In genomic region chr20:51700809-51701285, GRCh38 we compare ENCODE assay signal across 1 cellular context.
A peak's percentile ranks its signal among the peaks of the same experiment; 100 is the strongest.
TF ChIP-seq lines count a peak whose summit lies in the region.

No MANE protein-coding gene starts in this region.

TF ChIP-seq in HepG2, 621 proteins besides CTCF, POLR2A, EP300 and RAD21 (continued from another document):
- TF ChIP-seq ZNF800 (CRISPR knock-in tag; IDR thresholded peaks at IDR 0.05) (no peak; the same call in 1 of the 2 replicates), MAFG (CRISPR knock-in tag; IDR thresholded peaks at IDR 0.05) (no peak), ZNF124 (CRISPR knock-in tag; IDR thresholded peaks at IDR 0.05) (peak; percentile 44; the same call in 1 of the 2 replicates), ZNF547 (CRISPR knock-in tag; IDR thresholded peaks at IDR 0.05) (no peak), GTF2F1 (IDR thresholded peaks at IDR 0.05; ENCODE audit: low read length) (no peak), SETDB1 (CRISPR knock-in tag; IDR thresholded peaks at IDR 0.05; ENCODE audit: borderline replicate concordance) (no peak), PHF5A (CRISPR knock-in tag; IDR thresholded peaks at IDR 0.05; ENCODE audit: low read depth, unreplicated experiment) (no peak), ZNF546 (CRISPR knock-in tag; conservative IDR thresholded peaks at IDR 0.05) (no peak), SMARCC2 (IDR thresholded peaks at IDR 0.05) (no peak), TGIF2 (CRISPR knock-in tag; IDR thresholded peaks at IDR 0.05) (0 out of 2 replicates have a peak, but pooled peaks have one; percentile 51), ONECUT2 (CRISPR knock-in tag; IDR thresholded peaks at IDR 0.05) (0 out of 2 replicates have a peak, but pooled peaks have one; percentile 9)
- TF ChIP-seq, protein P1, sequence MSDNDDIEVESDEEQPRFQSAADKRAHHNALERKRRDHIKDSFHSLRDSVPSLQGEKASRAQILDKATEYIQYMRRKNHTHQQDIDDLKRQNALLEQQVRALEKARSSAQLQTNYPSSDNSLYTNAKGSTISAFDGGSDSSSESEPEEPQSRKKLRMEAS (IDR thresholded peaks at IDR 0.05) = peak; percentile 15; the same call in 1 of the 2 replicates
- TF ChIP-seq, protein P2, sequence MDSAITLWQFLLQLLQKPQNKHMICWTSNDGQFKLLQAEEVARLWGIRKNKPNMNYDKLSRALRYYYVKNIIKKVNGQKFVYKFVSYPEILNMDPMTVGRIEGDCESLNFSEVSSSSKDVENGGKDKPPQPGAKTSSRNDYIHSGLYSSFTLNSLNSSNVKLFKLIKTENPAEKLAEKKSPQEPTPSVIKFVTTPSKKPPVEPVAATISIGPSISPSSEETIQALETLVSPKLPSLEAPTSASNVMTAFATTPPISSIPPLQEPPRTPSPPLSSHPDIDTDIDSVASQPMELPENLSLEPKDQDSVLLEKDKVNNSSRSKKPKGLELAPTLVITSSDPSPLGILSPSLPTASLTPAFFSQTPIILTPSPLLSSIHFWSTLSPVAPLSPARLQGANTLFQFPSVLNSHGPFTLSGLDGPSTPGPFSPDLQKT (CRISPR knock-in tag; IDR thresholded peaks at IDR 0.05; ENCODE audit: borderline replicate concordance) = no peak
- TF ChIP-seq, protein P3, sequence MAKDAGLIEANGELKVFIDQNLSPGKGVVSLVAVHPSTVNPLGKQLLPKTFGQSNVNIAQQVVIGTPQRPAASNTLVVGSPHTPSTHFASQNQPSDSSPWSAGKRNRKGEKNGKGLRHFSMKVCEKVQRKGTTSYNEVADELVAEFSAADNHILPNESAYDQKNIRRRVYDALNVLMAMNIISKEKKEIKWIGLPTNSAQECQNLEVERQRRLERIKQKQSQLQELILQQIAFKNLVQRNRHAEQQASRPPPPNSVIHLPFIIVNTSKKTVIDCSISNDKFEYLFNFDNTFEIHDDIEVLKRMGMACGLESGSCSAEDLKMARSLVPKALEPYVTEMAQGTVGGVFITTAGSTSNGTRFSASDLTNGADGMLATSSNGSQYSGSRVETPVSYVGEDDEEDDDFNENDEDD (CRISPR knock-in tag; IDR thresholded peaks at IDR 0.05; ENCODE audit: borderline replicate concordance) = no peak
